8 cellular contexts compared by ENCODE assay signal in genomic region chrX:1592863-1593201, GRCh38. TPM values are rescaled to one million over a fixed set of nuclear protein-coding genes. Genes with fewer than 3 reads are reported as not detected.
DNase-seq lines count a peak whose midpoint lies in the region; ATAC-seq and TF ChIP-seq lines count a peak whose summit lies in the region.

No MANE protein-coding gene starts in this region.

- peak overlapping the region; percentile 92 to 97 for H3K4me3 Mint-ChIP-seq in activated T-cell treated with anti-CD3 and anti-CD28 coated beads, Interleukin-2, amount 50 U/mL, for 72 hours

- TF ChIP-seq CTCF in stomach (IDR thresholded peaks at IDR 0.05) = no peak

- DNase-seq in SIG-M5 treated with dmso at 0.1 percent for 504 hours (lab: John Stamatoyannopoulos, UW; ENCODE audit: unreplicated experiment) (peak; percentile 8), SIG-M5 (lab: John Stamatoyannopoulos, UW) (no peak), stomach (peak; percentile 26), SHP77 (lab: John Stamatoyannopoulos, UW) (no peak), OCI-M2 (lab: John Stamatoyannopoulos, UW; ENCODE audit: unreplicated experiment) (no peak)
- DNase-seq in activated T-cell treated with anti-CD3 and anti-CD28 coated beads, Interleukin-2, amount 50 U/mL, for 72 hours = no peak

- no peaks in the 10 kb centered on the region for H3K9me3 Mint-ChIP-seq in activated T-cell treated with anti-CD3 and anti-CD28 coated beads, Interleukin-2, amount 50 U/mL, for 72 hours

- intact Hi-C loops in stomach (cut with DNase I; ENCODE audit: low total_unique reads) = loop anchor here (5.0 kb wide), 1 partner anchor 136 kb away; no protein-coding TSS in a partner anchor

- peak; percentile 23 for ATAC-seq in HG03175 (IDR thresholded peaks at IDR 0.05; ENCODE audit: unreplicated experiment)
- ATAC-seq in activated T-cell treated with anti-CD3 and anti-CD28 coated beads, Interleukin-2, amount 50 U/mL, for 72 hours (replicated peaks in 1 of 2) = no peak

- H3K27ac Mint-ChIP-seq in activated T-cell treated with anti-CD3 and anti-CD28 coated beads, Interleukin-2, amount 50 U/mL, for 72 hours = peak overlapping the region; percentile 94

- peak overlapping the region; percentile 84 to 97 (median 92) for H3K27ac ChIP-seq in stomach

- peaks cover 21 to 46% (median 33%) of the 10 kb centered on the region in 4 donors for H3K4me1 ChIP-seq in stomach

- H3K9me3 ChIP-seq in iPS-18c (ENCODE audit: control insufficient read depth, insufficient read depth, low read length) (no peaks in the 10 kb centered on the region), stomach (no peaks in the 10 kb centered on the region)

- H3K4me3 ChIP-seq in iPS-18c (ENCODE audit: insufficient read depth, low read depth, low read length) (peak overlapping the region; percentile 83), stomach (peak overlapping the region; percentile 93 to 99 (median 98))

- WGBS in stomach, 5 donors = 1 to 4% (median 2%) methylated on average over 12 of the region's 12 CpGs

- H3K4me1 Mint-ChIP-seq in activated T-cell treated with anti-CD3 and anti-CD28 coated beads, Interleukin-2, amount 50 U/mL, for 72 hours (ENCODE audit: low read depth) = peaks cover 30% of the 10 kb centered on the region

- peaks cover 11 to 18% of the 10 kb centered on the region in 2 donors for H3K36me3 Mint-ChIP-seq in activated T-cell treated with anti-CD3 and anti-CD28 coated beads, Interleukin-2, amount 50 U/mL, for 72 hours (ENCODE audit: insufficient read depth in 2 of 2)

- TF ChIP-seq POLR2A in stomach (IDR thresholded peaks at IDR 0.05) = no peak

- H3K27me3 Mint-ChIP-seq in activated T-cell treated with anti-CD3 and anti-CD28 coated beads, Interleukin-2, amount 50 U/mL, for 72 hours (ENCODE audit: low read depth) = no peaks in the 10 kb centered on the region

- no peak for TF ChIP-seq EP300 in stomach (IDR thresholded peaks at IDR 0.05)

- no peaks in the 10 kb centered on the region for H3K27me3 ChIP-seq in stomach

- H3K36me3 ChIP-seq in stomach = peaks cover 39 to 46% (median 43%) of the 10 kb centered on the region in 4 donors

RNA-seq across cellular contexts. Expression of gene AKAP17A, which starts 1.4 kb away (rescaled TPM):
- 10 to 100 TPM; 71.6 to 73.9 TPM for total RNA-seq in activated T-cell treated with anti-CD3 and anti-CD28 coated beads, Interleukin-2, amount 50 U/mL, for 72 hours
- 100 to 1,000 TPM in 3 of 5 donors, 10 to 100 TPM in 2; 32.3 to 141 (median 109) TPM for total RNA-seq in stomach
- polyA plus RNA-seq in stomach = 10 to 100 TPM; 13.3 to 32.6 (median 15.8) TPM

RNA-seq across cellular contexts. Expression of gene ASMT, which starts 22.0 kb away (rescaled TPM):
- under 1 TPM; 0.21 to 0.70 TPM for total RNA-seq in activated T-cell treated with anti-CD3 and anti-CD28 coated beads, Interleukin-2, amount 50 U/mL, for 72 hours
- total RNA-seq in stomach = not detected
- under 1 TPM in 1 of 3 donors, not detected in 2; 0.43 TPM for polyA plus RNA-seq in stomach

RNA-seq across cellular contexts. Expression of gene P2RY8, which starts 55.8 kb away (rescaled TPM):
- 10 to 100 TPM; 40.1 to 45.7 TPM for total RNA-seq in activated T-cell treated with anti-CD3 and anti-CD28 coated beads, Interleukin-2, amount 50 U/mL, for 72 hours
- 1 to 10 TPM in 3 of 5 donors, not detected in 2; 1.8 to 3.3 (median 1.9) TPM for total RNA-seq in stomach
- polyA plus RNA-seq in stomach = under 1 TPM; 0.31 to 0.76 (median 0.70) TPM

Comparison
In these comparisons a context has a peak if more than half of its experiments do, and no peak if none do; other contexts are left out.
1. DNase-seq: peak in SIG-M5 treated with dmso at 0.1 percent for 504 hours (single experiment) and stomach (single experiment); none in SIG-M5 (single experiment), activated T-cell treated with anti-CD3 and anti-CD28 coated beads, Interleukin-2, amount 50 U/mL, for 72 hours (0 of 2), SHP77 (0 of 2) and OCI-M2 (single experiment).
2. RNA of gene P2RY8, which starts 55.8 kb away (total RNA-seq): 40.1 to 45.7 TPM in activated T-cell treated with anti-CD3 and anti-CD28 coated beads, Interleukin-2, amount 50 U/mL, for 72 hours; 1.8 to 3.3 TPM in stomach; every median in the first group is over 4 times any median in the second.